Comparison of ENCODE assay signal across 1 cellular context in the genomic region with DNA sequence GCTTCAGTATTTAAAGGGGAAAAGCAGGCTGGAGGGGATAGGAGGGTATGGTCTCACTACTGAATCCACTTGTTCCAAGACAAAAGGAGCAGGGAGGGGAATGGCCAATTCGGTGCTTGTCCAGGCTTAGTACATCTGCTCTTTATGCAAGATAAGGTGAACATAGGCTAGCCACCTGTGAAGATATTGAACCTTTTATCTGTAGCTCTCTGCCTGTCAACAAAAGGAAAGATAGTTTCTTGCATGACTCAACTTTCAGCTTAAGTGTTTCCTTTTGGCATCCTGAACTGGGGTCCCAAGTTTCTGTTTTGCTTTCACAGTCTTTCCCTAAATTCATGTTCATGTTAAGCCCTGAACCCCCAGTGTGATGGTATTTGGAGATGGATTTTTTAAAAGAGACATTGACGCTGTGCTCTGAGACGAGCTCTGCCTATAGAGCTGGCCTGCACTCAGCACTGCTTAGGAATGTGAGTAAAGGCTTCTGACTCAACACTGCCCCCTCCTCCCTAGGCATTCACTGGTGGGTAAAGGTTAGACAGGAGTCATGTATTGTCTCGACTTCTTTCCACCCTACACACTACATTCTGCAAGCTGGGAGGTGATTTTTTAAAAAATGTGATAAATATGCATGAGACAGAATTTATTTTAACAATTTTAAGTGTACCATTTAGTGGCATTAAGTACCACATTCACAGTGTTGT.
TF ChIP-seq lines count a peak whose summit lies in the region.

No MANE protein-coding gene starts in this region.

TF ChIP-seq in K562, 482 proteins besides CTCF, POLR2A, EP300 and RAD21:
- TF ChIP-seq, protein P1, sequence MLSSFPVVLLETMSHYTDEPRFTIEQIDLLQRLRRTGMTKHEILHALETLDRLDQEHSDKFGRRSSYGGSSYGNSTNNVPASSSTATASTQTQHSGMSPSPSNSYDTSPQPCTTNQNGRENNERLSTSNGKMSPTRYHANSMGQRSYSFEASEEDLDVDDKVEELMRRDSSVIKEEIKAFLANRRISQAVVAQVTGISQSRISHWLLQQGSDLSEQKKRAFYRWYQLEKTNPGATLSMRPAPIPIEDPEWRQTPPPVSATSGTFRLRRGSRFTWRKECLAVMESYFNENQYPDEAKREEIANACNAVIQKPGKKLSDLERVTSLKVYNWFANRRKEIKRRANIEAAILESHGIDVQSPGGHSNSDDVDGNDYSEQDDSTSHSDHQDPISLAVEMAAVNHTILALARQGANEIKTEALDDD (IDR thresholded peaks at IDR 0.05): no peak
- TF ChIP-seq MCM2 (IDR thresholded peaks at IDR 0.05; ENCODE audit: low read depth): no peak
- TF ChIP-seq, protein P2, sequence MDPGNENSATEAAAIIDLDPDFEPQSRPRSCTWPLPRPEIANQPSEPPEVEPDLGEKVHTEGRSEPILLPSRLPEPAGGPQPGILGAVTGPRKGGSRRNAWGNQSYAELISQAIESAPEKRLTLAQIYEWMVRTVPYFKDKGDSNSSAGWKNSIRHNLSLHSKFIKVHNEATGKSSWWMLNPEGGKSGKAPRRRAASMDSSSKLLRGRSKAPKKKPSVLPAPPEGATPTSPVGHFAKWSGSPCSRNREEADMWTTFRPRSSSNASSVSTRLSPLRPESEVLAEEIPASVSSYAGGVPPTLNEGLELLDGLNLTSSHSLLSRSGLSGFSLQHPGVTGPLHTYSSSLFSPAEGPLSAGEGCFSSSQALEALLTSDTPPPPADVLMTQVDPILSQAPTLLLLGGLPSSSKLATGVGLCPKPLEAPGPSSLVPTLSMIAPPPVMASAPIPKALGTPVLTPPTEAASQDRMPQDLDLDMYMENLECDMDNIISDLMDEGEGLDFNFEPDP (CRISPR knock-in tag; IDR thresholded peaks at IDR 0.05): no peak
- TF ChIP-seq YY1 (IDR thresholded peaks at IDR 0.05; ENCODE audit: borderline replicate concordance in 1 of 3, control insufficient read depth in 1 of 3, extremely low read depth in 1 of 3, insufficient read depth in 3 of 3, insufficient read length in 1 of 3, insufficient replicate concordance in 2 of 3, low read depth in 1 of 3, low read length in 2 of 3): no peak
